In genomic region chr18:76005632-76006031, GRCh38 we compare ENCODE assay signal across 16 cellular contexts.
DNase-seq lines count a peak whose midpoint lies in the region; ATAC-seq and TF ChIP-seq lines count a peak whose summit lies in the region.
"Had no signal": no experiment of that assay in that cellular context is flagged by ENCODE, and none has a peak within 500 bp of the region (broad histone marks: within the 10 kb centered on the region; RNA-seq: fewer than 3 reads in every experiment).

No MANE protein-coding gene starts in this region.

- TF ChIP-seq CTCF in left lung (IDR thresholded peaks at IDR 0.05) = no peak
- TF ChIP-seq CTCF in prostate gland (IDR thresholded peaks at IDR 0.05) = no peak

- H3K27ac ChIP-seq in left lung = no peak overlapping the region
- H3K27ac ChIP-seq in prostate gland = no peak overlapping the region
- H3K27ac ChIP-seq: esophagus squamous epithelium, heart left ventricle, KMS-11 had no signal

- H3K27me3 ChIP-seq in left lung (no peaks in the 10 kb centered on the region), prostate gland (replicated peaks; ENCODE audit: insufficient read depth) (no peaks in the 10 kb centered on the region)
- H3K27me3 ChIP-seq: esophagus squamous epithelium had no signal

- DNase-seq in DMS153 treated with DMSO at 0.1 percent for 48 hours (lab: John Stamatoyannopoulos, UW; ENCODE audit: unreplicated experiment) (peak; percentile 63), NCI-H1436 treated with DMSO at 0.1 percent for 48 hours (lab: John Stamatoyannopoulos, UW) (peak; percentile 5), NCI-H774 (lab: John Stamatoyannopoulos, UW) (peak; percentile 19), left lung (peak in 1 of 2 donors; percentile 61), HuH-7 (ENCODE audit: low spot score) (no peak), NCI-H524 treated with DMSO at 0.1 percent for 48 hours (lab: John Stamatoyannopoulos, UW) (no peak), prostate gland (ENCODE audit: low spot score) (no peak), dermis blood vessel endothelial cell (no peak)
- DNase-seq: activated CD8-positive, alpha-beta T cell treated with anti-CD3 and anti-CD28 coated beads, Interleukin-2, amount 10 ng/mL, durations not matched to agents 7 days and 5 days; Caco-2; esophagus squamous epithelium; islet precursor cell; NCI-H2029 treated with DMSO at 0.1 percent for 48 hours; stimulated activated CD4-positive, alpha-beta T cell treated with anti-CD3 and anti-CD28 coated beads, Interleukin-2, amount 100 ng/mL, for 48 hours had no signal

- no peak overlapping the region for H3K4me3 ChIP-seq in left lung
- H3K4me3 ChIP-seq in prostate gland = no peak overlapping the region
- H3K4me3 ChIP-seq: esophagus squamous epithelium, heart left ventricle had no signal

- no peak for TF ChIP-seq POLR2A in prostate gland (IDR thresholded peaks at IDR 0.05)

- intact Hi-C loops in left lung (cut with DNase I) = no loop called here
- intact Hi-C loops in prostate gland (cut with DNase I) = no loop called here

- H3K36me3 ChIP-seq in left lung = no peaks in the 10 kb centered on the region
- no peaks in the 10 kb centered on the region for H3K36me3 ChIP-seq in prostate gland
- H3K36me3 ChIP-seq: esophagus squamous epithelium, heart left ventricle had no signal

- ATAC-seq in left lung = peak; percentile 27
- ATAC-seq: activated CD8-positive, alpha-beta T cell treated with anti-CD3 and anti-CD28 coated beads, Interleukin-2, amount 10 ng/mL, durations not matched to agents 7 days and 5 days; heart left ventricle had no signal

- WGBS in prostate gland = 10% methylated on average over 14 of the region's 14 CpGs

- no peaks in the 10 kb centered on the region for H3K4me1 ChIP-seq in left lung
- no peaks in the 10 kb centered on the region for H3K4me1 ChIP-seq in prostate gland (replicated peaks)
- H3K4me1 ChIP-seq: Caco-2, esophagus squamous epithelium, heart left ventricle had no signal

- no peaks in the 10 kb centered on the region for H3K9me3 ChIP-seq in left lung
- H3K9me3 ChIP-seq in prostate gland = no peaks in the 10 kb centered on the region
- H3K9me3 ChIP-seq: Caco-2, esophagus squamous epithelium, heart left ventricle had no signal

Comparison
In these comparisons a context has a peak if more than half of its experiments do, and no peak if none do; other contexts are left out.
1. DNase-seq: peak in DMS153 treated with DMSO at 0.1 percent for 48 hours (single experiment), NCI-H1436 treated with DMSO at 0.1 percent for 48 hours (single experiment) and NCI-H774 (single experiment); none in HuH-7 (single experiment), NCI-H524 treated with DMSO at 0.1 percent for 48 hours (single experiment), prostate gland (single experiment) and dermis blood vessel endothelial cell (single experiment).